Comparison of ENCODE assay signal across 27 cellular contexts in genomic region chr21:16713331-16714114, GRCh38.
DNase-seq lines count a peak whose midpoint lies in the region; ATAC-seq, FAIRE-seq and TF ChIP-seq lines count a peak whose summit lies in the region.
"Had no signal": no experiment of that assay in that cellular context is flagged by ENCODE, and none has a peak within 500 bp of the region (broad histone marks: within the 10 kb centered on the region; RNA-seq: fewer than 3 reads in every experiment).

No MANE protein-coding gene starts in this region.

- FAIRE-seq in astrocyte (lab: Jason Lieb, UNC): no peak
- FAIRE-seq: endometrium, frontal cortex had no signal

- no peaks in the 10 kb centered on the region for H3K36me3 Mint-ChIP-seq in astrocyte (ENCODE audit: low read depth, unreplicated experiment)
- H3K36me3 Mint-ChIP-seq: activated CD4-positive, alpha-beta memory T cell treated with anti-CD3 and anti-CD28 coated beads for 36 hours; IgD-negative memory B cell; stimulated activated memory B cell treated with anti-CD40 and anti-IgM and Interleukin-4, amounts not matched to agents 10 μg/mL and 1 μg/mL and 100 μg/mL, for 72 hours had no signal

- no peak overlapping the region for H3K27ac Mint-ChIP-seq in astrocyte (ENCODE audit: unreplicated experiment)
- H3K27ac Mint-ChIP-seq: activated CD4-positive, alpha-beta memory T cell treated with anti-CD3 and anti-CD28 coated beads for 36 hours; activated T-helper 2 cell treated with anti-CD3 and anti-CD28 coated beads, Interferon-gamma antibody, Interleukin-2, Interleukin-4, amounts not matched to agents 10 μg/mL and 5 μg/mL and 100 μg/mL, durations not matched to agents 14 hours and 24 hours and 36 hours; CD4-positive, alpha-beta T cell; naive thymus-derived CD4-positive, alpha-beta T cell; stimulated activated memory B cell treated with anti-CD40 and anti-IgM and Interleukin-4, amounts not matched to agents 10 μg/mL and 1 μg/mL and 100 μg/mL, for 72 hours had no signal

- H3K9me3 ChIP-seq in astrocyte (ENCODE audit: insufficient read depth, low read depth, low read length): no peaks in the 10 kb centered on the region
- no peaks in the 10 kb centered on the region for H3K9me3 ChIP-seq in WERI-Rb-1 (ENCODE audit: severe bottlenecking)
- H3K9me3 ChIP-seq in Peyer's patch: peaks cover 0 to 8% (median 0%) of the 10 kb centered on the region in 4 donors
- H3K9me3 ChIP-seq: suprapubic skin had no signal

- intact Hi-C loops in cardiac septum (cut with DNase I): no loop called here

- DNase-seq in AG20443 (ENCODE audit: low spot score) (peak; percentile 7), astrocyte (ENCODE audit: low read depth) (peak; percentile 7), fibroblast of pulmonary artery (ENCODE audit: low read depth) (peak; percentile 45), skeletal muscle cell (ENCODE audit: low read depth) (peak; percentile 31), WERI-Rb-1 (no peak), cardiac septum (ENCODE audit: low spot score) (no peak), Peyer's patch (no peak)
- DNase-seq: activated CD4-positive, alpha-beta memory T cell treated with anti-CD3 and anti-CD28 coated beads for 36 hours; activated CD8-positive, alpha-beta memory T cell treated with anti-CD3 and anti-CD28 coated beads, Interleukin-2, amount 50 U/mL, for 48 hours; CD4-positive, alpha-beta T cell; DMS 273 treated with DMSO at 0.1 percent for 48 hours; left colon; naive thymus-derived CD4-positive, alpha-beta T cell; NCI-H1105 treated with DMSO at 0.1 percent for 48 hours; NCI-H2081; NCI-H774; stimulated activated CD4-positive, alpha-beta T cell treated with anti-CD3 and anti-CD28 coated beads, Interleukin-4, amount 100 ng/mL, for 1 hour; T-helper 9 cell had no signal

- H3K4me3 Mint-ChIP-seq in astrocyte (ENCODE audit: unreplicated experiment): no peak overlapping the region
- H3K4me3 Mint-ChIP-seq: activated CD4-positive, alpha-beta memory T cell treated with anti-CD3 and anti-CD28 coated beads for 36 hours; CD4-positive, alpha-beta T cell; IgD-negative memory B cell; naive thymus-derived CD4-positive, alpha-beta T cell; stimulated activated memory B cell treated with anti-CD40 and anti-IgM and Interleukin-4, amounts not matched to agents 10 μg/mL and 1 μg/mL and 100 μg/mL, for 72 hours had no signal

- no peak overlapping the region for H3K4me2 ChIP-seq in astrocyte (ENCODE audit: low read length)

- no peaks in the 10 kb centered on the region for H3K79me2 ChIP-seq in astrocyte (ENCODE audit: insufficient read depth, low read length)

- no peaks in the 10 kb centered on the region for H4K20me1 ChIP-seq in astrocyte (ENCODE audit: insufficient read depth, low read length)

- no peaks in the 10 kb centered on the region for H3K27me3 Mint-ChIP-seq in astrocyte (ENCODE audit: low read depth, unreplicated experiment)
- H3K27me3 Mint-ChIP-seq: activated CD4-positive, alpha-beta memory T cell treated with anti-CD3 and anti-CD28 coated beads for 36 hours; CD4-positive, alpha-beta T cell; IgD-negative memory B cell; naive thymus-derived CD4-positive, alpha-beta T cell; stimulated activated memory B cell treated with anti-CD40 and anti-IgM and Interleukin-4, amounts not matched to agents 10 μg/mL and 1 μg/mL and 100 μg/mL, for 72 hours had no signal

- H3K27ac ChIP-seq in astrocyte (ENCODE audit: low read depth, low read length): no peak overlapping the region
- no peak overlapping the region for H3K27ac ChIP-seq in WERI-Rb-1
- H3K27ac ChIP-seq in Peyer's patch: no peak overlapping the region
- H3K27ac ChIP-seq: coronary artery, suprapubic skin had no signal

- H2AFZ ChIP-seq in astrocyte (ENCODE audit: low read depth, low read length): no peak overlapping the region

- no peak overlapping the region for H3K9ac ChIP-seq in astrocyte (ENCODE audit: low read length)

- TF ChIP-seq POLR2A in Peyer's patch (IDR thresholded peaks at IDR 0.05): no peak

- ATAC-seq in GM19324 (IDR thresholded peaks at IDR 0.05; ENCODE audit: low FRiP score, unreplicated experiment): no peak
- ATAC-seq: left colon; naive thymus-derived CD4-positive, alpha-beta T cell; Right ventricle myocardium inferior; stimulated activated memory B cell treated with anti-CD40 and anti-IgM and Interleukin-4, amounts not matched to agents 10 μg/mL and 1 μg/mL and 100 μg/mL, for 72 hours had no signal

- TF ChIP-seq CTCF in astrocyte (IDR thresholded peaks at IDR 0.05; ENCODE audit: insufficient read depth, low read depth, low read length) (no peak), fibroblast of pulmonary artery (IDR thresholded peaks at IDR 0.05; ENCODE audit: low read length, missing control alignments) (no peak), WERI-Rb-1 (IDR thresholded peaks at IDR 0.05; ENCODE audit: low read depth, low read length) (no peak), Peyer's patch (IDR thresholded peaks at IDR 0.05) (no peak)

- H3K27me3 ChIP-seq in astrocyte (ENCODE audit: insufficient read depth, low read length) (no peaks in the 10 kb centered on the region), WERI-Rb-1 (ENCODE audit: insufficient read depth, low read depth, severe bottlenecking) (no peaks in the 10 kb centered on the region), Peyer's patch (no peaks in the 10 kb centered on the region)
- H3K27me3 ChIP-seq: suprapubic skin had no signal

- H3K36me3 ChIP-seq in astrocyte (ENCODE audit: insufficient read depth, low read length) (no peaks in the 10 kb centered on the region), WERI-Rb-1 (no peaks in the 10 kb centered on the region), Peyer's patch (no peaks in the 10 kb centered on the region)
- H3K36me3 ChIP-seq: suprapubic skin had no signal

- H3K4me3 ChIP-seq in astrocyte (ENCODE audit: insufficient read depth, low read depth, low read length) (no peak overlapping the region), fibroblast of pulmonary artery (replicated peaks; ENCODE audit: low read depth, low read length) (no peak overlapping the region), skeletal muscle cell (ENCODE audit: low read depth, low read length) (no peak overlapping the region), WERI-Rb-1 (ENCODE audit: low read depth, low read length) (no peak overlapping the region), Peyer's patch (no peak overlapping the region)
- H3K4me3 ChIP-seq: coronary artery, suprapubic skin had no signal

- peaks cover 7% of the 10 kb centered on the region for H3K4me1 Mint-ChIP-seq in astrocyte (ENCODE audit: low read depth, unreplicated experiment)
- H3K4me1 Mint-ChIP-seq: IgD-negative memory B cell; naive thymus-derived CD4-positive, alpha-beta T cell; stimulated activated memory B cell treated with anti-CD40 and anti-IgM and Interleukin-4, amounts not matched to agents 10 μg/mL and 1 μg/mL and 100 μg/mL, for 72 hours had no signal

- no peaks in the 10 kb centered on the region for H3K4me1 ChIP-seq in astrocyte (ENCODE audit: insufficient read depth, low read length)
- no peaks in the 10 kb centered on the region for H3K4me1 ChIP-seq in Peyer's patch

- peaks cover 3% of the 10 kb centered on the region for H3K9me3 Mint-ChIP-seq in astrocyte (ENCODE audit: unreplicated experiment)

Comparison
In these comparisons a context has a peak if more than half of its experiments do, and no peak if none do; other contexts are left out.
1. DNase-seq: peak in AG20443 (single experiment), astrocyte (single experiment), fibroblast of pulmonary artery (single experiment) and skeletal muscle cell (single experiment); none in WERI-Rb-1 (single experiment), cardiac septum (single experiment) and Peyer's patch (0 of 3).